Comparison of ENCODE assay signal across 12 cellular contexts in the genomic region with DNA sequence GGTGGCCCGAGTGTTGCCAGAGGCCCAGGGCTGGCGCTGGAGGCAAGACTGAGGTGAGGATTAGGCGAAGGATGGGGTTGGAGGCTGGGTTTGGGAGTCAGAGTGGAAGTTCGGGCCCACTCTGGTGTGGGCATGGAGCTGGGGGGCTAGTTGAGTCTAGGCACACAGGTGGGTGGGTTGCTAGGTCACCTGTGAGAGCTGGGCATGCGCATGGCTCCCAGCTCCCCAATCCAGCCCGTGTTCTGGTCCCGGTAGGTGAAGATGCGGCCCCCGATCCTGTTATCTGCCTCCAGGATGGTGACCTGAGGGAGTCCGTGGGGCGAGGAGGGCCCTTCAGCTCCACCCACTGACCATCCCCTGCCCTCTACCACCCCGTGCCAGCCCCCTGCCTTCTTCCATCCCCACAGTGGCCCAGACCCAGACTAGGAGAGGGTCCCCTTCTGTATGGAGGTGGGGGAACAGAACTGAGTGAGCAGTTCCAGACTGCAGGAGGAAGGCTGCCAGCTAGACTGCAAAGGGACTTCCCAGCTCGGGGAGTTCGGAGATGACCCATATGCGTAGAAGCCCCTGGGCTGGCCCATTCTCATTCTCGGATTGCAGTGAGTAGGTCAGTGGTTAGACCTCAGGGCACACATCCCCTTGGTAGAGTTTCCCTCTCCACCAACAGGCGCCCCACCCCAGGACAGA. TPM values are rescaled to one million over a fixed set of nuclear protein-coding genes. Genes with fewer than 3 reads are reported as not detected.
DNase-seq lines count a peak whose midpoint lies in the region; ATAC-seq lines count a peak whose summit lies in the region.
"Had no signal": no experiment of that assay in that cellular context is flagged by ENCODE, and none has a peak within 500 bp of the region (broad histone marks: within the 10 kb centered on the region; RNA-seq: fewer than 3 reads in every experiment).

No MANE protein-coding gene starts in this region.

- intact Hi-C loops in activated CD4-positive, alpha-beta T cell treated with anti-CD3 and anti-CD28 coated beads, Interleukin-2, amount 10 ng/mL, durations not matched to agents 24 days and 14 days (cut with micrococcal nuclease): no loop called here

- CTCF ChIA-PET in activated CD8-positive, alpha-beta T cell treated with anti-CD3 and anti-CD28 coated beads, Interleukin-2, amount 10 ng/mL, durations not matched to agents 7 days and 5 days (lab: Charles Lee): interaction anchor here (1.3 kb wide), 1 partner anchor 26 kb away, joined by 3 read pairs; no protein-coding TSS in a partner anchor

- DNase-seq in activated CD4-positive, alpha-beta T cell treated with anti-CD3 and anti-CD28 coated beads, Interleukin-2, amount 10 ng/mL, durations not matched to agents 24 days and 14 days: peak; percentile 70
- DNase-seq in activated CD4-positive, alpha-beta T cell treated with anti-CD3 and anti-CD28 coated beads for 4 hours: no peak
- DNase-seq in activated CD8-positive, alpha-beta T cell treated with anti-CD3 and anti-CD28 coated beads, Interleukin-2, amount 10 ng/mL, durations not matched to agents 7 days and 5 days: no peak
- peak; percentile 61 for DNase-seq in stimulated activated CD4-positive, alpha-beta T cell treated with anti-CD3 and anti-CD28 coated beads, Interleukin-4, amount 100 ng/mL, for 24 hours
- DNase-seq in NCI-H128 (lab: John Stamatoyannopoulos, UW; ENCODE audit: unreplicated experiment): no peak
- no peak for DNase-seq in mucosa of gallbladder (ENCODE audit: low spot score)
- no peak for DNase-seq in COLO668 (lab: John Stamatoyannopoulos, UW; ENCODE audit: unreplicated experiment)
- DNase-seq: DMS79 treated with DMSO at 0.1 percent for 48 hours, midbrain, NCI-H446 treated with DMSO at 0.1 percent for 48 hours, Right ventricle myocardium superior had no signal

- H3K9me3 Mint-ChIP-seq in activated CD4-positive, alpha-beta T cell treated with anti-CD3 and anti-CD28 coated beads, Interleukin-2, amount 10 ng/mL, durations not matched to agents 24 days and 14 days: no peaks in the 10 kb centered on the region
- no peaks in the 10 kb centered on the region for H3K9me3 Mint-ChIP-seq in activated CD8-positive, alpha-beta T cell treated with anti-CD3 and anti-CD28 coated beads, Interleukin-2, amount 10 ng/mL, durations not matched to agents 7 days and 5 days (ENCODE audit: insufficient read depth)

- peaks cover 2% of the 10 kb centered on the region for H3K27me3 Mint-ChIP-seq in activated CD4-positive, alpha-beta T cell treated with anti-CD3 and anti-CD28 coated beads, Interleukin-2, amount 10 ng/mL, durations not matched to agents 24 days and 14 days
- H3K27me3 Mint-ChIP-seq in activated CD8-positive, alpha-beta T cell treated with anti-CD3 and anti-CD28 coated beads, Interleukin-2, amount 10 ng/mL, durations not matched to agents 7 days and 5 days (ENCODE audit: low read depth): no peaks in the 10 kb centered on the region

- peaks cover 18% of the 10 kb centered on the region for H3K36me3 Mint-ChIP-seq in activated CD4-positive, alpha-beta T cell treated with anti-CD3 and anti-CD28 coated beads, Interleukin-2, amount 10 ng/mL, durations not matched to agents 24 days and 14 days (ENCODE audit: low read depth)
- no peaks in the 10 kb centered on the region for H3K36me3 Mint-ChIP-seq in activated CD8-positive, alpha-beta T cell treated with anti-CD3 and anti-CD28 coated beads, Interleukin-2, amount 10 ng/mL, durations not matched to agents 7 days and 5 days (ENCODE audit: low read depth)

- H3K4me3 Mint-ChIP-seq in activated CD4-positive, alpha-beta T cell treated with anti-CD3 and anti-CD28 coated beads, Interleukin-2, amount 10 ng/mL, durations not matched to agents 24 days and 14 days: peak overlapping the region; percentile 89
- peak overlapping the region; percentile 18 for H3K4me3 Mint-ChIP-seq in activated CD8-positive, alpha-beta T cell treated with anti-CD3 and anti-CD28 coated beads, Interleukin-2, amount 10 ng/mL, durations not matched to agents 7 days and 5 days

- ATAC-seq in GM18907 (IDR thresholded peaks at IDR 0.05; ENCODE audit: unreplicated experiment): peak; percentile 31
- ATAC-seq in activated CD8-positive, alpha-beta T cell treated with anti-CD3 and anti-CD28 coated beads, Interleukin-2, amount 10 ng/mL, durations not matched to agents 7 days and 5 days: no peak

- POLR2A ChIA-PET in activated CD8-positive, alpha-beta T cell treated with anti-CD3 and anti-CD28 coated beads, Interleukin-2, amount 10 ng/mL, durations not matched to agents 7 days and 5 days (lab: Charles Lee): interaction anchor here (2.9 to 3.8 kb wide), 2 partner anchors 18 to 34 kb away, joined by 7 to 27 read pairs; a partner anchor contains a TSS

- peak overlapping the region; percentile 84 for H3K27ac Mint-ChIP-seq in activated CD4-positive, alpha-beta T cell treated with anti-CD3 and anti-CD28 coated beads, Interleukin-2, amount 10 ng/mL, durations not matched to agents 24 days and 14 days
- H3K27ac Mint-ChIP-seq in activated CD8-positive, alpha-beta T cell treated with anti-CD3 and anti-CD28 coated beads, Interleukin-2, amount 10 ng/mL, durations not matched to agents 7 days and 5 days: peak overlapping the region; percentile 39

- H3K4me1 Mint-ChIP-seq in activated CD4-positive, alpha-beta T cell treated with anti-CD3 and anti-CD28 coated beads, Interleukin-2, amount 10 ng/mL, durations not matched to agents 24 days and 14 days: peaks cover 50% of the 10 kb centered on the region
- peaks cover 48% of the 10 kb centered on the region for H3K4me1 Mint-ChIP-seq in activated CD8-positive, alpha-beta T cell treated with anti-CD3 and anti-CD28 coated beads, Interleukin-2, amount 10 ng/mL, durations not matched to agents 7 days and 5 days (ENCODE audit: low read depth)

RNA-seq across cellular contexts. Expression of a gene that starts 1.7 kb away (rescaled TPM):
- total RNA-seq in activated CD4-positive, alpha-beta T cell treated with anti-CD3 and anti-CD28 coated beads, Interleukin-2, amount 10 ng/mL, durations not matched to agents 24 days and 14 days: 40.4 and 41.4 TPM in 2 replicates
- total RNA-seq in activated CD8-positive, alpha-beta T cell treated with anti-CD3 and anti-CD28 coated beads, Interleukin-2, amount 10 ng/mL, durations not matched to agents 7 days and 5 days: 1 to 10 TPM; 1.2 to 1.6 TPM
- total RNA-seq in mucosa of gallbladder: 0.81 TPM
- total RNA-seq: Right ventricle myocardium superior had no signal

RNA-seq across cellular contexts. Expression of a gene that starts 17.5 kb away (rescaled TPM):
- total RNA-seq in activated CD4-positive, alpha-beta T cell treated with anti-CD3 and anti-CD28 coated beads, Interleukin-2, amount 10 ng/mL, durations not matched to agents 24 days and 14 days: 36.5 and 36.8 TPM in 2 replicates
- total RNA-seq in activated CD8-positive, alpha-beta T cell treated with anti-CD3 and anti-CD28 coated beads, Interleukin-2, amount 10 ng/mL, durations not matched to agents 7 days and 5 days: 10 to 100 TPM; 28.6 to 30.8 TPM
- total RNA-seq in mucosa of gallbladder: 68.1 TPM

RNA-seq across cellular contexts. Expression of a gene that starts 17.9 kb away (rescaled TPM):
- 31.5 and 33.5 TPM in 2 replicates for total RNA-seq in activated CD4-positive, alpha-beta T cell treated with anti-CD3 and anti-CD28 coated beads, Interleukin-2, amount 10 ng/mL, durations not matched to agents 24 days and 14 days
- total RNA-seq in activated CD8-positive, alpha-beta T cell treated with anti-CD3 and anti-CD28 coated beads, Interleukin-2, amount 10 ng/mL, durations not matched to agents 7 days and 5 days: 10 to 100 TPM; 15.6 to 16.4 TPM
- total RNA-seq in mucosa of gallbladder: 48.5 TPM

RNA-seq across cellular contexts. Expression of a gene that starts 27.6 kb away (rescaled TPM):
- 123 and 124 TPM in 2 replicates for total RNA-seq in activated CD4-positive, alpha-beta T cell treated with anti-CD3 and anti-CD28 coated beads, Interleukin-2, amount 10 ng/mL, durations not matched to agents 24 days and 14 days
- total RNA-seq in activated CD8-positive, alpha-beta T cell treated with anti-CD3 and anti-CD28 coated beads, Interleukin-2, amount 10 ng/mL, durations not matched to agents 7 days and 5 days: 100 to 1,000 TPM; 113 to 120 TPM
- 103 TPM for total RNA-seq in mucosa of gallbladder

RNA-seq across cellular contexts. Expression of a gene that starts 34.0 kb away (rescaled TPM):
- 44.3 and 45.5 TPM in 2 replicates for total RNA-seq in activated CD4-positive, alpha-beta T cell treated with anti-CD3 and anti-CD28 coated beads, Interleukin-2, amount 10 ng/mL, durations not matched to agents 24 days and 14 days
- 1 to 10 TPM; 7.1 to 9.3 TPM for total RNA-seq in activated CD8-positive, alpha-beta T cell treated with anti-CD3 and anti-CD28 coated beads, Interleukin-2, amount 10 ng/mL, durations not matched to agents 7 days and 5 days
- total RNA-seq in mucosa of gallbladder: 20.2 TPM

Comparison
In these comparisons a context has a peak if more than half of its experiments do, and no peak if none do; other contexts are left out.
1. DNase-seq: peak in activated CD4-positive, alpha-beta T cell treated with anti-CD3 and anti-CD28 coated beads, Interleukin-2, amount 10 ng/mL, durations not matched to agents 24 days and 14 days (single experiment) and stimulated activated CD4-positive, alpha-beta T cell treated with anti-CD3 and anti-CD28 coated beads, Interleukin-4, amount 100 ng/mL, for 24 hours (single experiment); none in activated CD4-positive, alpha-beta T cell treated with anti-CD3 and anti-CD28 coated beads for 4 hours (0 of 2), activated CD8-positive, alpha-beta T cell treated with anti-CD3 and anti-CD28 coated beads, Interleukin-2, amount 10 ng/mL, durations not matched to agents 7 days and 5 days (single experiment), NCI-H128 (single experiment), mucosa of gallbladder (single experiment) and COLO668 (single experiment).
2. RNA of a gene that starts 1.7 kb away (total RNA-seq): 40.4 to 41.4 TPM in activated CD4-positive, alpha-beta T cell treated with anti-CD3 and anti-CD28 coated beads, Interleukin-2, amount 10 ng/mL, durations not matched to agents 24 days and 14 days; 1.2 to 1.6 TPM in activated CD8-positive, alpha-beta T cell treated with anti-CD3 and anti-CD28 coated beads, Interleukin-2, amount 10 ng/mL, durations not matched to agents 7 days and 5 days and 0.81 TPM in mucosa of gallbladder (single experiment); every median in the first group is over 10 times any median in the second.